In genomic region chr2:42132966-42133641, GRCh38 we compare ENCODE assay signal across 8 cellular contexts. TPM values are rescaled to one million over a fixed set of nuclear protein-coding genes. Genes with fewer than 3 reads are reported as not detected.
A peak's percentile ranks its signal among the peaks of the same experiment; 100 is the strongest.
DNase-seq lines count a peak whose midpoint lies in the region; ATAC-seq and TF ChIP-seq lines count a peak whose summit lies in the region.

No MANE protein-coding gene starts in this region.

- TF ChIP-seq CTCF in HL-60 (IDR thresholded peaks at IDR 0.05; ENCODE audit: insufficient read depth, low read length): no peak
- TF ChIP-seq CTCF in natural killer cell (IDR thresholded peaks at IDR 0.05): no peak

- H3K36me3 Mint-ChIP-seq in CD8-positive, alpha-beta memory T cell: no peaks in the 10 kb centered on the region
- no peaks in the 10 kb centered on the region for H3K36me3 Mint-ChIP-seq in activated T-cell treated with anti-CD3 and anti-CD28 coated beads, Interleukin-2, amount 50 U/mL, for 24 hours (ENCODE audit: low read depth)
- H3K36me3 Mint-ChIP-seq in natural killer cell: no peaks in the 10 kb centered on the region
- no peaks in the 10 kb centered on the region for H3K36me3 Mint-ChIP-seq in stimulated activated memory B cell treated with anti-CD40 and anti-IgM and Interleukin-4, amounts not matched to agents 10 μg/mL and 1 μg/mL and 100 μg/mL, for 72 hours

- POLR2A ChIA-PET in CD8-positive, alpha-beta memory T cell (lab: Charles Lee): interaction anchor here (0.5 to 2.3 kb wide), 10 partner anchors 9 to 208 kb away, joined by 3 to 62 read pairs (median 10); no protein-coding TSS in a partner anchor

- ATAC-seq in GM19468 (IDR thresholded peaks at IDR 0.05; ENCODE audit: extremely low read depth, unreplicated experiment): peak; percentile 70
- peak; percentile 97 for ATAC-seq in esophagus mucosa
- ATAC-seq in natural killer cell: peak; percentile 89 to 96 (median 92)
- peak; percentile 96 for ATAC-seq in stimulated activated memory B cell treated with anti-CD40 and anti-IgM and Interleukin-4, amounts not matched to agents 10 μg/mL and 1 μg/mL and 100 μg/mL, for 72 hours

- H3K4me3 ChIP-seq in CD8-positive, alpha-beta memory T cell (ENCODE audit: low read length): peak overlapping the region; percentile 55
- no peak overlapping the region for H3K4me3 ChIP-seq in HL-60 (replicated peaks; ENCODE audit: insufficient read depth, low read length)

- peak overlapping the region; percentile 24 to 80 (median 77) for H3K4me3 Mint-ChIP-seq in CD8-positive, alpha-beta memory T cell
- peak overlapping the region; percentile 75 for H3K4me3 Mint-ChIP-seq in activated T-cell treated with anti-CD3 and anti-CD28 coated beads, Interleukin-2, amount 50 U/mL, for 24 hours
- peak overlapping the region; percentile 67 for H3K4me3 Mint-ChIP-seq in natural killer cell
- H3K4me3 Mint-ChIP-seq in stimulated activated memory B cell treated with anti-CD40 and anti-IgM and Interleukin-4, amounts not matched to agents 10 μg/mL and 1 μg/mL and 100 μg/mL, for 72 hours: peak overlapping the region; percentile 66

- CTCF ChIA-PET in CD8-positive, alpha-beta memory T cell (lab: Charles Lee): interaction anchor here (0.8 to 6.6 kb wide), 23 partner anchors 9 to 263 kb away, joined by 3 to 63 read pairs (median 5); no protein-coding TSS in a partner anchor

- no peaks in the 10 kb centered on the region for H3K27me3 ChIP-seq in CD8-positive, alpha-beta memory T cell (ENCODE audit: insufficient read depth, low read length, poor library complexity, severe bottlenecking)
- H3K27me3 ChIP-seq in HL-60 (ENCODE audit: insufficient read depth, poor library complexity, severe bottlenecking): peaks cover 9% of the 10 kb centered on the region

- peak overlapping the region; percentile 76 to 100 (median 100) for H3K27ac Mint-ChIP-seq in CD8-positive, alpha-beta memory T cell
- H3K27ac Mint-ChIP-seq in activated T-cell treated with anti-CD3 and anti-CD28 coated beads, Interleukin-2, amount 50 U/mL, for 24 hours: peak overlapping the region; percentile 86
- peak overlapping the region; percentile 89 to 95 for H3K27ac Mint-ChIP-seq in natural killer cell
- H3K27ac Mint-ChIP-seq in stimulated activated memory B cell treated with anti-CD40 and anti-IgM and Interleukin-4, amounts not matched to agents 10 μg/mL and 1 μg/mL and 100 μg/mL, for 72 hours: peak overlapping the region; percentile 91

- peak; percentile 85 to 97 (median 91) for DNase-seq in CD8-positive, alpha-beta memory T cell
- DNase-seq in HL-60 (ENCODE audit: low read depth in 1 of 2, low spot score in 1 of 2) (peak; percentile 47 to 63), OCI-M1 (lab: John Stamatoyannopoulos, UW) (peak; percentile 60), natural killer cell (peak; percentile 80)
- peak; percentile 84 for DNase-seq in activated T-cell treated with anti-CD3 and anti-CD28 coated beads, Interleukin-2, amount 50 U/mL, for 24 hours

- intact Hi-C loops in natural killer cell (cut with micrococcal nuclease): loop anchor here (1.0 to 2.0 kb wide), 5 partner anchors 31 to 236 kb away; partner anchors contain the start of gene EML4

- no peaks in the 10 kb centered on the region for H3K9me3 ChIP-seq in CD8-positive, alpha-beta memory T cell (ENCODE audit: low read length)

- peaks cover 84 to 96% (median 95%) of the 10 kb centered on the region in 3 donors for H3K4me1 Mint-ChIP-seq in CD8-positive, alpha-beta memory T cell
- peaks cover 85% of the 10 kb centered on the region for H3K4me1 Mint-ChIP-seq in activated T-cell treated with anti-CD3 and anti-CD28 coated beads, Interleukin-2, amount 50 U/mL, for 24 hours (ENCODE audit: low read depth)
- peaks cover 47 to 55% of the 10 kb centered on the region in 2 donors for H3K4me1 Mint-ChIP-seq in natural killer cell
- peaks cover 74% of the 10 kb centered on the region for H3K4me1 Mint-ChIP-seq in stimulated activated memory B cell treated with anti-CD40 and anti-IgM and Interleukin-4, amounts not matched to agents 10 μg/mL and 1 μg/mL and 100 μg/mL, for 72 hours

- peaks cover 85% of the 10 kb centered on the region for H3K4me1 ChIP-seq in CD8-positive, alpha-beta memory T cell (ENCODE audit: insufficient read depth, low read length)

- no peaks in the 10 kb centered on the region for H3K9me3 Mint-ChIP-seq in CD8-positive, alpha-beta memory T cell
- no peaks in the 10 kb centered on the region for H3K9me3 Mint-ChIP-seq in activated T-cell treated with anti-CD3 and anti-CD28 coated beads, Interleukin-2, amount 50 U/mL, for 24 hours
- no peaks in the 10 kb centered on the region for H3K9me3 Mint-ChIP-seq in natural killer cell
- H3K9me3 Mint-ChIP-seq in stimulated activated memory B cell treated with anti-CD40 and anti-IgM and Interleukin-4, amounts not matched to agents 10 μg/mL and 1 μg/mL and 100 μg/mL, for 72 hours: no peaks in the 10 kb centered on the region

- H3K36me3 ChIP-seq in CD8-positive, alpha-beta memory T cell (ENCODE audit: insufficient read depth, low read length): no peaks in the 10 kb centered on the region

- H3K27ac ChIP-seq in CD8-positive, alpha-beta memory T cell (ENCODE audit: low read depth, low read length): peak overlapping the region; percentile 78
- H3K27ac ChIP-seq in HL-60 (replicated peaks): no peak overlapping the region

- H3K27me3 Mint-ChIP-seq in CD8-positive, alpha-beta memory T cell: no peaks in the 10 kb centered on the region
- no peaks in the 10 kb centered on the region for H3K27me3 Mint-ChIP-seq in activated T-cell treated with anti-CD3 and anti-CD28 coated beads, Interleukin-2, amount 50 U/mL, for 24 hours
- H3K27me3 Mint-ChIP-seq in natural killer cell (ENCODE audit: low read depth in 2 of 2): no peaks in the 10 kb centered on the region
- H3K27me3 Mint-ChIP-seq in stimulated activated memory B cell treated with anti-CD40 and anti-IgM and Interleukin-4, amounts not matched to agents 10 μg/mL and 1 μg/mL and 100 μg/mL, for 72 hours: no peaks in the 10 kb centered on the region

RNA-seq across cellular contexts. Expression of gene EML4, which starts 36.0 kb away (rescaled TPM):
- 10 to 100 TPM; 58.0 to 61.5 TPM for total RNA-seq in CD8-positive, alpha-beta memory T cell
- 70.8 TPM for polyA plus RNA-seq in CD8-positive, alpha-beta memory T cell
- total RNA-seq in esophagus mucosa (28.5 TPM), natural killer cell (100 to 1,000 TPM in 1 of 3 donors, 10 to 100 TPM in 2; 88.4 to 136 (median 91.5) TPM)
